9 cellular contexts compared by ENCODE assay signal in the genomic region with DNA sequence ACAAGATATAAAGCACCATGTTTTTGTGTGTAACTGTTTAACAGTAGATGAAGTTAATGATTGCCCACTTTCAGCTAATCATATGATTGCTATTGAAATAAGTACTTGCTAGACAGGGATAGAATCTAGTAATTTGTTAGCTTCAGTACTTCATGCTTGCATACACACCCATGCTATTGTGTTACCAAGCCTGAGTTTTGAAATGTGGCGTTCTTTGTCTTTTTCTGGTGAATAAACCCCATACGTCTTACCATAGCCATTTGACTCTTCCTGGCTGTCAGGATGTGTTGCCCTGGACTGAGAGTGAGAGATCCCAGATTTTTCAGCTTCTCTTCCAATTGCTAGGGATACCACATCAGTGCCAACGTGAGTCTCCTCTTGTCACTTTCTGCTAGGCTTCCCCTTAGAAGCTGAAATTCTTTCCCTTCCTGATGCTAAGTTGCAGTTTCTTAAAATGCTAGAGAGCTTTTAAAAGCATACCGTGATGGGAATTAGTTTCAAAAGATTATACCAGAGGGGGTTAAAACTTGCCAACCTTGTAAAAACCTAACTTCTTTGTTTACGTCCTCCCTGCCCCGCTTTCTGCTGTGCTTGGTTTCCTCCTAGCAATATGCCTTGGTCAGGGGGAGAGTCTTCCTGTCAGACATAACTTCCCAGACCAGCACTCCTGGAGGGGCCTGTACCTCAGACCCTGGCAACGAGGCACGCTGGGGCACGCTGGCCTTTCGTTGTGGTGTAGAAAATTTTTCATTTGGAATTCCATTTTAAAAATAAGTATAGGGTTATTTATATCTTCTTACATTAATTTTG.
DNase-seq lines count a peak whose midpoint lies in the region; ATAC-seq, FAIRE-seq and TF ChIP-seq lines count a peak whose summit lies in the region.
"Had no signal": no experiment of that assay in that cellular context is flagged by ENCODE, and none has a peak within 500 bp of the region (broad histone marks: within the 10 kb centered on the region; RNA-seq: fewer than 3 reads in every experiment).

No MANE protein-coding gene starts in this region.

- peak overlapping the region; percentile 38 for H3K9ac ChIP-seq in GM12878 (ENCODE audit: control insufficient read depth, insufficient read depth, low read length)

- CTCF ChIA-PET in GM12878 (lab: Yijun Ruan, JAX), result interaction anchor here (0.9 to 2.7 kb wide), 7 partner anchors 10 to 78 kb away, joined by 3 to 18 read pairs (median 3); no protein-coding TSS in a partner anchor

- TF ChIP-seq EP300 in GM12878 (IDR thresholded peaks at IDR 0.05; ENCODE audit: borderline replicate concordance in 1 of 2, control insufficient read depth in 1 of 2, low read depth in 2 of 2, low read length in 2 of 2), result no peak

- H3K4me3 ChIP-seq in GM12878 (peak overlapping the region; percentile 30; the same call in 1 of the 2 replicates), thoracic aorta (peak overlapping the region; percentile 52)

- H3K36me3 ChIP-seq in GM12878 (ENCODE audit: control insufficient read depth in 2 of 2, insufficient read depth in 2 of 2, low read length in 1 of 2) (peaks cover 0 to 2% of the 10 kb centered on the region in 2 experiments; a peak in 1 of 4 replicates), thoracic aorta (no peaks in the 10 kb centered on the region)

- BruUV-seq in GM12878 (replicated peaks; lab: Mats Ljungman, UMichigan), result no TSS peak

- TF ChIP-seq RAD21 in GM12878 (IDR thresholded peaks at IDR 0.05; ENCODE audit: insufficient read depth, low read depth, low read length), result no peak

- no peaks in the 10 kb centered on the region for H3K9me3 ChIP-seq in GM12878 (replicated peaks; ENCODE audit: control insufficient read depth, insufficient read depth, low read length)
- H3K9me3 ChIP-seq in thoracic aorta, result no peaks in the 10 kb centered on the region

- whole genome bisulfite sequencing in GM12878 (ENCODE audit: insufficient coverage, insufficient replicate concordance, low lambda C conversion rate, missing lambda C conversion rate), result 41% methylated on average over 10 of the region's 10 CpGs

- RAD21 ChIA-PET in GM12878 (lab: Charles Lee; ENCODE audit: unreplicated experiment), result interaction anchor here (0.7 to 3.7 kb wide), 12 partner anchors 8 to 170 kb away, joined by 3 to 25 read pairs (median 6); no protein-coding TSS in a partner anchor

- TF ChIP-seq CTCF in GM12878 (IDR thresholded peaks at IDR 0.05 in 2 of 3, conservative IDR thresholded peaks at IDR 0.05 in 1 of 3; ENCODE audit: control insufficient read depth in 2 of 3, extremely low read depth in 1 of 3, insufficient read depth in 1 of 3, low read depth in 3 of 3, low read length in 3 of 3), result no peak
- no peak for TF ChIP-seq CTCF in thoracic aorta (IDR thresholded peaks at IDR 0.05)

- peak; percentile 75 for ATAC-seq in GM12878
- peak; percentile 46 for ATAC-seq in left lobe of liver
- ATAC-seq in thoracic aorta (ENCODE audit: insufficient number of reproducible peaks, low FRiP score, low read depth), result no peak
- no peak for ATAC-seq in GM21723 (IDR thresholded peaks at IDR 0.05; ENCODE audit: unreplicated experiment)
- ATAC-seq in HG02852 (IDR thresholded peaks at IDR 0.05; ENCODE audit: unreplicated experiment), result no peak

- DNase-seq in NCI-H748 (lab: John Stamatoyannopoulos, UW; ENCODE audit: unreplicated experiment) (peak; percentile 39), NCI-H748 treated with DMSO at 0.1 percent for 48 hours (lab: John Stamatoyannopoulos, UW) (no peak), GM12878 (ENCODE audit: low read depth, low spot score) (no peak), left lobe of liver (ENCODE audit: low spot score) (peak; percentile 45), thoracic aorta (ENCODE audit: low spot score) (no peak), NCI-H774 (lab: John Stamatoyannopoulos, UW) (no peak)
- DNase-seq: stimulated activated naive CD4-positive, alpha-beta T cell treated with Interleukin-2 at 50 U/mL for 16 hours had no signal

- TF ChIP-seq POLR2A in GM12878 (IDR thresholded peaks at IDR 0.05; ENCODE audit: low read depth, low read length), result no peak

- peak; percentile 7 for FAIRE-seq in GM12878 (lab: Jason Lieb, UNC)

- intact Hi-C loops in GM12878 (cut with micrococcal nuclease; ENCODE audit: unreplicated experiment), result no loop called here

- H4K20me1 ChIP-seq in GM12878 (ENCODE audit: control insufficient read depth, insufficient read depth), result 0 out of 2 replicates have a peak, but pooled peaks cover 3% of the 10 kb centered on the region

- SMC1A ChIA-PET in GM12878 (lab: Charles Lee; ENCODE audit: uncharacterized antibody, unreplicated experiment), result interaction anchor here (0.7 to 4.4 kb wide), 21 partner anchors 9 to 75 kb away, joined by 3 to 56 read pairs (median 5); partner anchors contain the start of genes TRAK1 and ULK4

- peak overlapping the region; percentile 67 for H3K27ac ChIP-seq in GM12878 (ENCODE audit: control insufficient read depth, insufficient read depth)
- H3K27ac ChIP-seq in thoracic aorta, result peak overlapping the region; percentile 83 to 91

- peaks cover 88% of the 10 kb centered on the region for H3K79me2 ChIP-seq in GM12878 (ENCODE audit: control insufficient read depth, insufficient read depth, low read length)

- POLR2A ChIA-PET in GM12878 (lab: Charles Lee), result interaction anchor here (1.2 to 3.5 kb wide), 7 partner anchors 9 to 42 kb away, joined by 3 to 50 read pairs (median 6); no protein-coding TSS in a partner anchor

- H3K4me2 ChIP-seq in GM12878 (ENCODE audit: control insufficient read depth, insufficient read depth), result peak overlapping the region; percentile 82

- in situ Hi-C loops in GM12878 (cut with MboI), result no loop called here

- H3K27me3 ChIP-seq in GM12878 (replicated peaks in 1 of 2; ENCODE audit: control insufficient read depth in 2 of 2, insufficient read depth in 2 of 2, low read length in 1 of 2) (no peaks in the 10 kb centered on the region), thoracic aorta (replicated peaks; ENCODE audit: insufficient read depth) (no peaks in the 10 kb centered on the region)

- H2AFZ ChIP-seq in GM12878 (ENCODE audit: control insufficient read depth, low read depth, low read length), result no peak overlapping the region

- H3K4me1 ChIP-seq in GM12878 (ENCODE audit: control insufficient read depth, insufficient read depth, low read length), result peaks cover 22% of the 10 kb centered on the region
- peaks cover 31 to 58% of the 10 kb centered on the region in 2 donors for H3K4me1 ChIP-seq in thoracic aorta (ENCODE audit: control insufficient read depth in 1 of 2, low read depth in 2 of 2)

TF ChIP-seq in GM12878, 131 proteins besides CTCF, POLR2A, EP300 and RAD21:
- TF ChIP-seq ZNF24 (IDR thresholded peaks at IDR 0.05) (peak; percentile 68), SRF (IDR thresholded peaks at IDR 0.05; ENCODE audit: low read depth in 2 of 2, low read length in 2 of 2) (no peak), RAD51 (IDR thresholded peaks at IDR 0.05) (no peak), RFX5 (IDR thresholded peaks at IDR 0.05; ENCODE audit: low read depth, low read length) (no peak)

Comparison
In these comparisons a context has a peak if more than half of its experiments do, and no peak if none do; other contexts are left out.
1. DNase-seq: peak in NCI-H748 (single experiment) and left lobe of liver (single experiment); none in NCI-H748 treated with DMSO at 0.1 percent for 48 hours (single experiment), GM12878 (single experiment), thoracic aorta (single experiment) and NCI-H774 (single experiment).
2. ATAC-seq: peak in GM12878 (single experiment) and left lobe of liver (single experiment); none in thoracic aorta (single experiment), GM21723 (single experiment) and HG02852 (single experiment).